21 cellular contexts compared by ENCODE assay signal in the genomic region with DNA sequence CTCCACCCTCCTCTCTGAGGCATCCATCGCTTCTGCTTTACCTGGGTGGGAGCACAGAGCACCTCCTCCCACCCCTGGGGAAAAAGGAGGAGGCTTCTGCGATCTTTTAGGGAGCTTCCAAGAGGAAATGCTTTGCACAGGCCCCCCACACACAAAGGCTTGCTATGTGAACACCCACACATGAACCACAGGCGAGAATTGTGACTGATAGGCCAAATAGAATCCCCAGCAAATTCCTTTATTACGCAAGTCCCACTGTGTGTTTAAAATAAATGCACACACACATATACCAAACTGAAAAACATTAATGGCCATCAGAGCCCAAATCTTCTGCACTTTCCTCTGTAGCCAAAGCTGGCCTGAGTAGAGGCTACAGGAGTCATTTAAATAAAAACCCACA.
"Had no signal": no experiment of that assay in that cellular context is flagged by ENCODE, and none has a peak within 500 bp of the region (broad histone marks: within the 10 kb centered on the region; RNA-seq: fewer than 3 reads in every experiment).

No MANE protein-coding gene starts in this region.

- H3K27me3 ChIP-seq: esophagus muscularis mucosa, stomach, vagina had no signal

- H3K4me3 ChIP-seq: esophagus muscularis mucosa, lower lobe of right lung, stomach, vagina had no signal

- H3K4me1 ChIP-seq: esophagus muscularis mucosa, lower lobe of right lung, stomach, vagina had no signal

- H3K9me3 Mint-ChIP-seq: activated CD4-positive, alpha-beta T cell treated with anti-CD3 and anti-CD28 coated beads, Interleukin-2, amount 10 ng/mL, durations not matched to agents 24 days and 14 days; activated CD8-positive, alpha-beta T cell treated with anti-CD3 and anti-CD28 coated beads for 36 hours; activated naive CD8-positive, alpha-beta T cell treated with anti-CD3 and anti-CD28 coated beads for 36 hours; activated T-helper 17 cell treated with anti-CD3 and anti-CD28 coated beads, Interleukin-2, amount 50 U/mL, for 72 hours; brain; dendritic cell treated with granulocyte-macrophage colony-stimulating factor and Interleukin-4, amounts not matched to agents 40 ng/mL and 50 ng/mL, for 4 days; mesothelial cell of epicardium; nephron progenitor cell had no signal

- H3K36me3 ChIP-seq: esophagus muscularis mucosa, lower lobe of right lung, stomach, vagina had no signal

- DNase-seq: activated CD4-positive, alpha-beta T cell treated with anti-CD3 and anti-CD28 coated beads, Interleukin-2, amount 10 ng/mL, durations not matched to agents 24 days and 14 days; activated CD8-positive, alpha-beta T cell treated with anti-CD3 and anti-CD28 coated beads for 36 hours; activated naive CD4-positive, alpha-beta T cell; activated naive CD8-positive, alpha-beta T cell treated with anti-CD3 and anti-CD28 coated beads for 36 hours; activated T-cell treated with anti-CD3 and anti-CD28 coated beads, Interleukin-2, amount 50 U/mL, for 1 hour; cerebellar nuclear complex; effector CD8-positive, alpha-beta T cell; lower lobe of right lung; small intestine; stimulated activated CD4-positive, alpha-beta T cell treated with anti-CD3 and anti-CD28 coated beads, Interleukin-4, amount 100 ng/mL, for 1 hour; stomach; trophoblast cell had no signal

- ATAC-seq: activated CD8-positive, alpha-beta T cell treated with anti-CD3 and anti-CD28 coated beads for 36 hours; activated T-helper 17 cell treated with anti-CD3 and anti-CD28 coated beads, Interleukin-2, amount 50 U/mL, for 72 hours had no signal

- H3K27ac Mint-ChIP-seq: activated CD4-positive, alpha-beta T cell treated with anti-CD3 and anti-CD28 coated beads, Interleukin-2, amount 10 ng/mL, durations not matched to agents 24 days and 14 days; activated CD8-positive, alpha-beta T cell treated with anti-CD3 and anti-CD28 coated beads for 36 hours; activated naive CD8-positive, alpha-beta T cell treated with anti-CD3 and anti-CD28 coated beads for 36 hours; activated T-helper 17 cell treated with anti-CD3 and anti-CD28 coated beads, Interleukin-2, amount 50 U/mL, for 72 hours; brain; mesothelial cell of epicardium; nephron progenitor cell; progenitor cell of endocrine pancreas had no signal

- H3K4me1 Mint-ChIP-seq: activated CD4-positive, alpha-beta T cell treated with anti-CD3 and anti-CD28 coated beads, Interleukin-2, amount 10 ng/mL, durations not matched to agents 24 days and 14 days; activated naive CD8-positive, alpha-beta T cell treated with anti-CD3 and anti-CD28 coated beads for 36 hours; mesothelial cell of epicardium had no signal

- FAIRE-seq: islet of Langerhans, small intestine had no signal

- H3K36me3 Mint-ChIP-seq: activated naive CD8-positive, alpha-beta T cell treated with anti-CD3 and anti-CD28 coated beads for 36 hours; brain; mesothelial cell of epicardium had no signal

- H3K9me3 ChIP-seq: esophagus muscularis mucosa, lower lobe of right lung, stomach, vagina had no signal

- H3K4me3 Mint-ChIP-seq: activated CD4-positive, alpha-beta T cell treated with anti-CD3 and anti-CD28 coated beads, Interleukin-2, amount 10 ng/mL, durations not matched to agents 24 days and 14 days; activated CD8-positive, alpha-beta T cell treated with anti-CD3 and anti-CD28 coated beads for 36 hours; activated naive CD8-positive, alpha-beta T cell treated with anti-CD3 and anti-CD28 coated beads for 36 hours; activated T-helper 17 cell treated with anti-CD3 and anti-CD28 coated beads, Interleukin-2, amount 50 U/mL, for 72 hours; brain; dendritic cell treated with granulocyte-macrophage colony-stimulating factor and Interleukin-4, amounts not matched to agents 40 ng/mL and 50 ng/mL, for 4 days; mesothelial cell of epicardium; nephron progenitor cell had no signal

- H3K27ac ChIP-seq: esophagus muscularis mucosa, lower lobe of right lung, stomach, vagina had no signal
